30 cellular contexts compared by ENCODE assay signal in genomic region chrX:138769918-138770317, GRCh38. TPM values are rescaled to one million over a fixed set of nuclear protein-coding genes. Genes with fewer than 3 reads are reported as not detected.
"Had no signal": no experiment of that assay in that cellular context is flagged by ENCODE, and none has a peak within 500 bp of the region (broad histone marks: within the 10 kb centered on the region; RNA-seq: fewer than 3 reads in every experiment).

No MANE protein-coding gene starts in this region.

- H3K27ac ChIP-seq: coronary artery, dorsolateral prefrontal cortex, epithelial cell of prostate, esophagus muscularis mucosa, esophagus squamous epithelium, foreskin keratinocyte, gastrocnemius medialis, gastroesophageal sphincter, heart left ventricle, heart right ventricle, hepatocyte had no signal

- H3K27ac Mint-ChIP-seq: dendritic cell treated with granulocyte-macrophage colony-stimulating factor and Interleukin-4, amounts not matched to agents 40 ng/mL and 50 ng/mL, for 4 days; effector memory CD8-positive, alpha-beta T cell; endodermal cell had no signal

- H3K27me3 Mint-ChIP-seq: dendritic cell treated with granulocyte-macrophage colony-stimulating factor and Interleukin-4, amounts not matched to agents 40 ng/mL and 50 ng/mL, for 4 days; effector memory CD8-positive, alpha-beta T cell had no signal

- H3K4me2 ChIP-seq: hepatocyte had no signal

- H3K27me3 ChIP-seq: esophagus muscularis mucosa, esophagus squamous epithelium, foreskin keratinocyte, gastrocnemius medialis, gastroesophageal sphincter, heart left ventricle, heart right ventricle, hepatocyte had no signal

- ATAC-seq: effector memory CD8-positive, alpha-beta T cell; esophagus mucosa; foreskin keratinocyte; gastrocnemius medialis; gastroesophageal sphincter; heart left ventricle; heart right ventricle had no signal

- H3K4me3 Mint-ChIP-seq: dendritic cell treated with granulocyte-macrophage colony-stimulating factor and Interleukin-4, amounts not matched to agents 40 ng/mL and 50 ng/mL, for 4 days; effector memory CD8-positive, alpha-beta T cell; endodermal cell had no signal

- H3K9me3 ChIP-seq: esophagus muscularis mucosa, esophagus squamous epithelium, gastrocnemius medialis, gastroesophageal sphincter, heart left ventricle, heart right ventricle had no signal

- H3K4me3 ChIP-seq: coronary artery, dorsolateral prefrontal cortex, esophagus muscularis mucosa, esophagus squamous epithelium, gastrocnemius medialis, gastroesophageal sphincter, heart left ventricle, heart right ventricle, hepatocyte had no signal

- H3K9me3 Mint-ChIP-seq: dendritic cell treated with granulocyte-macrophage colony-stimulating factor and Interleukin-4, amounts not matched to agents 40 ng/mL and 50 ng/mL, for 4 days; effector memory CD8-positive, alpha-beta T cell; endodermal cell had no signal

- H3K4me1 ChIP-seq: esophagus muscularis mucosa, esophagus squamous epithelium, foreskin keratinocyte, gastroesophageal sphincter, heart left ventricle, heart right ventricle had no signal

- H3K36me3 ChIP-seq: esophagus muscularis mucosa, esophagus squamous epithelium, gastrocnemius medialis, gastroesophageal sphincter, heart left ventricle, heart right ventricle had no signal

- H3K79me2 ChIP-seq: hepatocyte had no signal

- H2AFZ ChIP-seq: hepatocyte had no signal

- FAIRE-seq: endometrium, endothelial cell of umbilical vein, frontal cortex had no signal

- DNase-seq: cortex of kidney; dermis blood vessel endothelial cell; dorsolateral prefrontal cortex; effector CD4-positive, alpha-beta T cell; effector CD8-positive, alpha-beta T cell; effector memory CD4-positive, alpha-beta T cell; effector memory CD8-positive, alpha-beta T cell; endodermal cell; erythroblast; esophagus squamous epithelium; foreskin fibroblast; foreskin keratinocyte; foreskin melanocyte; gastrocnemius medialis; glutamatergic neuron; head of caudate nucleus; heart left ventricle; heart right ventricle; hippocampal formation had no signal

RNA-seq across cellular contexts. Expression of gene FGF13, which starts 58.4 kb away (rescaled TPM):
- total RNA-seq: fibroblast of villous mesenchyme, foreskin keratinocyte had no signal
- polyA plus RNA-seq: foreskin keratinocyte had no signal
